ENCODE assay signal across 14 cellular contexts in genomic region chr13:64130600-64130999, GRCh38.
DNase-seq lines count a peak whose midpoint lies in the region; ATAC-seq and TF ChIP-seq lines count a peak whose summit lies in the region.
"Had no signal": no experiment of that assay in that cellular context is flagged by ENCODE, and none has a peak within 500 bp of the region (broad histone marks: within the 10 kb centered on the region; RNA-seq: fewer than 3 reads in every experiment).

No MANE protein-coding gene starts in this region.

- no peaks in the 10 kb centered on the region for H3K27me3 ChIP-seq in Karpas-422 (ENCODE audit: low read length)
- H3K27me3 ChIP-seq: BLaER1, SJSA1 had no signal

- peaks cover 9% of the 10 kb centered on the region; the same call in 1 of the 2 replicates for H3K9me3 ChIP-seq in Karpas-422 (ENCODE audit: low read length)
- H3K9me3 ChIP-seq: BLaER1, SJSA1 had no signal

- no peak for ATAC-seq in GM21515 (IDR thresholded peaks at IDR 0.05; ENCODE audit: unreplicated experiment)

- H3K9me2 ChIP-seq in Karpas-422 (replicated peaks; ENCODE audit: insufficient read depth, low read length) = no peaks in the 10 kb centered on the region

- H3K27me3 Mint-ChIP-seq in chondrocyte (ENCODE audit: low read depth) (no peaks in the 10 kb centered on the region), CD14-positive monocyte (ENCODE audit: low read depth in 3 of 3) (no peaks in the 10 kb centered on the region)
- no peaks in the 10 kb centered on the region for H3K27me3 Mint-ChIP-seq in T-helper 2 cell treated with Interferon-gamma antibody and Interleukin-4, amounts not matched to agents 5 μg/mL and 100 μg/mL, for 36 hours (ENCODE audit: low read depth)
- H3K27me3 Mint-ChIP-seq: IgD-negative memory B cell had no signal

- H3K4me3 Mint-ChIP-seq in chondrocyte (ENCODE audit: unreplicated experiment) (no peak overlapping the region), CD14-positive monocyte (no peak overlapping the region)
- no peak overlapping the region for H3K4me3 Mint-ChIP-seq in T-helper 2 cell treated with Interferon-gamma antibody and Interleukin-4, amounts not matched to agents 5 μg/mL and 100 μg/mL, for 36 hours
- H3K4me3 Mint-ChIP-seq: IgD-negative memory B cell had no signal

- peak overlapping the region; percentile 35; the same call in 1 of the 2 replicates for H3K27ac ChIP-seq in Karpas-422 (ENCODE audit: low read length)
- H3K27ac ChIP-seq: BLaER1, SJSA1 had no signal

- no peak for DNase-seq in Karpas-422
- peak; percentile 36 for DNase-seq in chondrocyte (ENCODE audit: low spot score)
- peak; percentile 45 for DNase-seq in islet precursor cell
- DNase-seq in skeletal muscle cell (ENCODE audit: low read depth) = peak; percentile 7
- no peak for DNase-seq in T-helper 2 cell treated with Interferon-gamma antibody and Interleukin-4, amounts not matched to agents 5 μg/mL and 100 μg/mL, for 36 hours (ENCODE audit: low spot score)
- no peak for DNase-seq in CD14-positive monocyte (ENCODE audit: low spot score)
- DNase-seq: DMS 273 treated with DMSO at 0.1 percent for 48 hours, HCEC 1CT, NCI-H1436, NCI-H2081 had no signal

- no peak overlapping the region for H3K9ac ChIP-seq in Karpas-422 (ENCODE audit: low read length)
- H3K9ac ChIP-seq: BLaER1 had no signal

- H3K4me2 ChIP-seq in Karpas-422 (ENCODE audit: low read depth, low read length, poor library complexity, severe bottlenecking) = no peak overlapping the region
- H3K4me2 ChIP-seq: BLaER1 had no signal

- intact Hi-C loops in CD14-positive monocyte (cut with micrococcal nuclease) = no loop called here

- no peaks in the 10 kb centered on the region for H3K36me3 ChIP-seq in Karpas-422 (ENCODE audit: insufficient read depth, low read length)
- H3K36me3 ChIP-seq: BLaER1, SJSA1 had no signal

- H3K9me3 Mint-ChIP-seq in chondrocyte (ENCODE audit: low read depth) (peaks cover 11% of the 10 kb centered on the region), CD14-positive monocyte (peaks cover 0 to 16% (median 4%) of the 10 kb centered on the region in 7 donors)
- peaks cover 38% of the 10 kb centered on the region for H3K9me3 Mint-ChIP-seq in T-helper 2 cell treated with Interferon-gamma antibody and Interleukin-4, amounts not matched to agents 5 μg/mL and 100 μg/mL, for 36 hours

- H3K79me2 ChIP-seq in Karpas-422 (ENCODE audit: low read length) = no peaks in the 10 kb centered on the region

- H3K4me1 Mint-ChIP-seq in chondrocyte (ENCODE audit: low read depth) = peaks cover 4% of the 10 kb centered on the region
- H3K4me1 Mint-ChIP-seq in T-helper 2 cell treated with Interferon-gamma antibody and Interleukin-4, amounts not matched to agents 5 μg/mL and 100 μg/mL, for 36 hours (ENCODE audit: low read depth) = no peaks in the 10 kb centered on the region
- no peaks in the 10 kb centered on the region for H3K4me1 Mint-ChIP-seq in CD14-positive monocyte
- H3K4me1 Mint-ChIP-seq: IgD-negative memory B cell had no signal

- H3K4me3 ChIP-seq in Karpas-422 (ENCODE audit: low read length) (no peak overlapping the region), skeletal muscle cell (ENCODE audit: low read depth, low read length) (no peak overlapping the region)
- H3K4me3 ChIP-seq: BLaER1, SJSA1 had no signal

- H3K36me3 Mint-ChIP-seq in chondrocyte (ENCODE audit: low read depth) (peaks cover 1% of the 10 kb centered on the region), CD14-positive monocyte (no peaks in the 10 kb centered on the region)
- no peaks in the 10 kb centered on the region for H3K36me3 Mint-ChIP-seq in T-helper 2 cell treated with Interferon-gamma antibody and Interleukin-4, amounts not matched to agents 5 μg/mL and 100 μg/mL, for 36 hours (ENCODE audit: low read depth)
- H3K36me3 Mint-ChIP-seq: IgD-negative memory B cell had no signal

- no peaks in the 10 kb centered on the region for H4K20me1 ChIP-seq in Karpas-422 (ENCODE audit: insufficient read depth, low read depth, low read length)
- H4K20me1 ChIP-seq: BLaER1 had no signal

- TF ChIP-seq CTCF in chondrocyte (IDR thresholded peaks at IDR 0.05) = no peak
- TF ChIP-seq CTCF in CD14-positive monocyte (IDR thresholded peaks at IDR 0.05) = no peak

- peaks cover 20% of the 10 kb centered on the region for H3K4me1 ChIP-seq in Karpas-422 (ENCODE audit: low read length)
- H3K4me1 ChIP-seq: BLaER1, SJSA1 had no signal

- 0 out of 2 replicates have a peak overlapping the region, but pooled peaks have one; percentile 50 for H2AFZ ChIP-seq in Karpas-422 (ENCODE audit: low read length)

- H3K27ac Mint-ChIP-seq in chondrocyte (ENCODE audit: unreplicated experiment) = no peak overlapping the region
- H3K27ac Mint-ChIP-seq in T-helper 2 cell treated with Interferon-gamma antibody and Interleukin-4, amounts not matched to agents 5 μg/mL and 100 μg/mL, for 36 hours = no peak overlapping the region
- no peak overlapping the region for H3K27ac Mint-ChIP-seq in CD14-positive monocyte
- H3K27ac Mint-ChIP-seq: IgD-negative memory B cell had no signal

Comparison
In these comparisons a context has a peak if more than half of its experiments do, and no peak if none do; other contexts are left out.
1. DNase-seq: peak in chondrocyte (single experiment), islet precursor cell (single experiment) and skeletal muscle cell (single experiment); none in Karpas-422 (single experiment), T-helper 2 cell treated with Interferon-gamma antibody and Interleukin-4, amounts not matched to agents 5 μg/mL and 100 μg/mL, for 36 hours (single experiment) and CD14-positive monocyte (single experiment).